29 cellular contexts compared by ENCODE assay signal in genomic region chr9:129419382-129419899, GRCh38.
A peak's percentile ranks its signal among the peaks of the same experiment; 100 is the strongest.
DNase-seq lines count a peak whose midpoint lies in the region; ATAC-seq and TF ChIP-seq lines count a peak whose summit lies in the region.
"Had no signal": no experiment of that assay in that cellular context is flagged by ENCODE, and none has a peak within 500 bp of the region (broad histone marks: within the 10 kb centered on the region; RNA-seq: fewer than 3 reads in every experiment).

No MANE protein-coding gene starts in this region.

- DNase-seq in natural killer cell (no peak), immature natural killer cell (no peak), type B pancreatic cell (ENCODE audit: extremely low spot score, unreplicated experiment) (no peak), coronary artery (ENCODE audit: low spot score) (no peak), cardiac septum (ENCODE audit: low spot score) (no peak)
- no peak for DNase-seq in natural killer cell treated with Interleukin-12 subunit alpha and Interleukin-12 subunit beta and Interleukin-15 and Interleukin-18, amount 100 ng/mL, for 72 hours (ENCODE audit: low spot score)
- DNase-seq: activated CD4-positive, alpha-beta T cell treated with anti-CD3 and anti-CD28 coated beads, Interleukin-2, amount 50 U/mL, for 48 hours; activated naive CD4-positive, alpha-beta T cell treated with anti-CD3 and anti-CD28 coated beads, Interleukin-2, amount 10 ng/mL, durations not matched to agents 7 days and 5 days; amniotic stem cell; cortex of kidney; DND-41; hypothalamus; Kasumi-1; NCI-H1436; NCI-H2107; NK-92 treated with Interleukin-12 subunit alpha and Interleukin-12 subunit beta, amount 100 ng/mL, for 24 hours; Peyer's patch; stimulated activated CD4-positive, alpha-beta T cell treated with anti-CD3 and anti-CD28 coated beads, Interleukin-1b, Interleukin-23, amount 100 ng/mL, for 48 hours; T-cell; upper lobe of right lung had no signal

- H3K4me3 Mint-ChIP-seq in natural killer cell (no peak overlapping the region), immature natural killer cell (no peak overlapping the region), type B pancreatic cell (no peak overlapping the region)
- no peak overlapping the region for H3K4me3 Mint-ChIP-seq in natural killer cell treated with Interleukin-12 subunit alpha and Interleukin-12 subunit beta and Interleukin-15 and Interleukin-18, amount 100 ng/mL, for 72 hours
- H3K4me3 Mint-ChIP-seq: activated naive CD4-positive, alpha-beta T cell treated with anti-CD3 and anti-CD28 coated beads, Interleukin-2, amount 10 ng/mL, durations not matched to agents 7 days and 5 days; activated T-helper 1 cell treated with anti-CD3 and anti-CD28 coated beads, Interleukin-12 subunit alpha, Interleukin-12 subunit beta, Interleukin-2, Interleukin-4 antibody, amounts not matched to agents 30 ng/mL and 10 ng/mL and 1 ng/mL, durations not matched to agents 14 hours and 24 hours and 36 hours; memory B cell; T-cell had no signal

- no peaks in the 10 kb centered on the region for H3K27me3 Mint-ChIP-seq in natural killer cell (ENCODE audit: low read depth in 2 of 2)
- H3K27me3 Mint-ChIP-seq in natural killer cell treated with Interleukin-12 subunit alpha and Interleukin-12 subunit beta and Interleukin-15 and Interleukin-18, amount 100 ng/mL, for 72 hours = no peaks in the 10 kb centered on the region
- peaks cover 10 to 16% (median 10%) of the 10 kb centered on the region in 3 donors for H3K27me3 Mint-ChIP-seq in immature natural killer cell (ENCODE audit: low read depth in 3 of 3)
- no peaks in the 10 kb centered on the region for H3K27me3 Mint-ChIP-seq in type B pancreatic cell
- H3K27me3 Mint-ChIP-seq: T-cell had no signal

- H3K27ac Mint-ChIP-seq in natural killer cell = peak overlapping the region; percentile 11 to 35
- peak overlapping the region in 1 of 2 donors; percentile 66 for H3K27ac Mint-ChIP-seq in natural killer cell treated with Interleukin-12 subunit alpha and Interleukin-12 subunit beta and Interleukin-15 and Interleukin-18, amount 100 ng/mL, for 72 hours
- peak overlapping the region in 4 of 6 donors; percentile 39 to 70 (median 56) for H3K27ac Mint-ChIP-seq in immature natural killer cell
- peak overlapping the region; percentile 12 for H3K27ac Mint-ChIP-seq in type B pancreatic cell
- H3K27ac Mint-ChIP-seq: activated naive CD4-positive, alpha-beta T cell treated with anti-CD3 and anti-CD28 coated beads, Interleukin-2, amount 10 ng/mL, durations not matched to agents 7 days and 5 days; activated T-helper 1 cell treated with anti-CD3 and anti-CD28 coated beads, Interleukin-12 subunit alpha, Interleukin-12 subunit beta, Interleukin-2, Interleukin-4 antibody, amounts not matched to agents 30 ng/mL and 10 ng/mL and 1 ng/mL, durations not matched to agents 14 hours and 24 hours and 36 hours; memory B cell had no signal

- TF ChIP-seq CTCF in natural killer cell (IDR thresholded peaks at IDR 0.05) (no peak), VCaP (conservative IDR thresholded peaks at IDR 0.05) (no peak), type B pancreatic cell (conservative IDR thresholded peaks at IDR 0.05) (no peak), coronary artery (IDR thresholded peaks at IDR 0.05) (no peak)

- H3K36me3 Mint-ChIP-seq in natural killer cell (no peaks in the 10 kb centered on the region), immature natural killer cell (no peaks in the 10 kb centered on the region), type B pancreatic cell (no peaks in the 10 kb centered on the region)
- no peaks in the 10 kb centered on the region for H3K36me3 Mint-ChIP-seq in natural killer cell treated with Interleukin-12 subunit alpha and Interleukin-12 subunit beta and Interleukin-15 and Interleukin-18, amount 100 ng/mL, for 72 hours
- H3K36me3 Mint-ChIP-seq: activated naive CD4-positive, alpha-beta T cell treated with anti-CD3 and anti-CD28 coated beads, Interleukin-2, amount 10 ng/mL, durations not matched to agents 7 days and 5 days; memory B cell; T-cell had no signal

- H3K27ac ChIP-seq in VCaP (peak overlapping the region; percentile 35), coronary artery (no peak overlapping the region)
- H3K27ac ChIP-seq: cardiac muscle cell, gastroesophageal sphincter, HL-60, Peyer's patch, upper lobe of right lung had no signal

- ATAC-seq in natural killer cell (no peak), GM21529 (IDR thresholded peaks at IDR 0.05; ENCODE audit: unreplicated experiment) (no peak)
- ATAC-seq in natural killer cell treated with Interleukin-12 subunit alpha and Interleukin-12 subunit beta and Interleukin-15 and Interleukin-18, amount 100 ng/mL, for 72 hours = no peak
- ATAC-seq: gastroesophageal sphincter, left lobe of liver, T-cell, upper lobe of right lung had no signal

- H3K4me1 Mint-ChIP-seq in natural killer cell (peaks cover 18 to 26% of the 10 kb centered on the region in 2 donors), immature natural killer cell (peaks cover 15 to 21% of the 10 kb centered on the region in 2 donors), type B pancreatic cell (ENCODE audit: unreplicated experiment) (peaks cover 37% of the 10 kb centered on the region)
- peaks cover 21 to 28% of the 10 kb centered on the region in 2 donors for H3K4me1 Mint-ChIP-seq in natural killer cell treated with Interleukin-12 subunit alpha and Interleukin-12 subunit beta and Interleukin-15 and Interleukin-18, amount 100 ng/mL, for 72 hours (ENCODE audit: low read depth in 2 of 2)

- H3K9me3 Mint-ChIP-seq in natural killer cell (no peaks in the 10 kb centered on the region), immature natural killer cell (no peaks in the 10 kb centered on the region), type B pancreatic cell (peaks cover 4% of the 10 kb centered on the region)
- H3K9me3 Mint-ChIP-seq in natural killer cell treated with Interleukin-12 subunit alpha and Interleukin-12 subunit beta and Interleukin-15 and Interleukin-18, amount 100 ng/mL, for 72 hours = no peaks in the 10 kb centered on the region
- H3K9me3 Mint-ChIP-seq: activated naive CD4-positive, alpha-beta T cell treated with anti-CD3 and anti-CD28 coated beads, Interleukin-2, amount 10 ng/mL, durations not matched to agents 7 days and 5 days; activated T-helper 1 cell treated with anti-CD3 and anti-CD28 coated beads, Interleukin-12 subunit alpha, Interleukin-12 subunit beta, Interleukin-2, Interleukin-4 antibody, amounts not matched to agents 30 ng/mL and 10 ng/mL and 1 ng/mL, durations not matched to agents 14 hours and 24 hours and 36 hours; T-cell had no signal

- no peak overlapping the region for H3K4me3 ChIP-seq in coronary artery
- H3K4me3 ChIP-seq: cardiac muscle cell, gastroesophageal sphincter, Peyer's patch, smooth muscle cell, upper lobe of right lung had no signal

- intact Hi-C loops in natural killer cell (cut with micrococcal nuclease) = no loop called here
- intact Hi-C loops in cardiac septum (cut with DNase I) = no loop called here
